Comparison of ENCODE assay signal across 24 cellular contexts in genomic region chr2:143905587-143905986, GRCh38.
DNase-seq lines count a peak whose midpoint lies in the region; ATAC-seq, FAIRE-seq and TF ChIP-seq lines count a peak whose summit lies in the region.
"Had no signal": no experiment of that assay in that cellular context is flagged by ENCODE, and none has a peak within 500 bp of the region (broad histone marks: within the 10 kb centered on the region; RNA-seq: fewer than 3 reads in every experiment).

No MANE protein-coding gene starts in this region.

- H3K4me3 Mint-ChIP-seq in activated CD4-positive, alpha-beta T cell treated with anti-CD3 and anti-CD28 coated beads for 36 hours: no peak overlapping the region
- H3K4me3 Mint-ChIP-seq in activated T-helper 1 cell treated with anti-CD3 and anti-CD28 coated beads, Interleukin-12 subunit alpha, Interleukin-12 subunit beta, Interleukin-2, Interleukin-4 antibody, amounts not matched to agents 30 ng/mL and 10 ng/mL and 1 ng/mL, durations not matched to agents 14 hours and 24 hours and 36 hours: no peak overlapping the region
- H3K4me3 Mint-ChIP-seq: CD14-positive monocyte; CD4-positive, alpha-beta T cell; CD8-positive, alpha-beta memory T cell had no signal

- no peaks in the 10 kb centered on the region for H3K4me1 ChIP-seq in K562 (replicated peaks in 1 of 2; ENCODE audit: control insufficient read depth in 2 of 2, insufficient read depth in 2 of 2, low read length in 2 of 2)
- H3K4me1 ChIP-seq: A549, BE2C had no signal

- no peaks in the 10 kb centered on the region for H3K36me3 Mint-ChIP-seq in activated CD4-positive, alpha-beta T cell treated with anti-CD3 and anti-CD28 coated beads for 36 hours (ENCODE audit: low read depth)
- no peaks in the 10 kb centered on the region for H3K36me3 Mint-ChIP-seq in activated T-helper 1 cell treated with anti-CD3 and anti-CD28 coated beads, Interleukin-12 subunit alpha, Interleukin-12 subunit beta, Interleukin-2, Interleukin-4 antibody, amounts not matched to agents 30 ng/mL and 10 ng/mL and 1 ng/mL, durations not matched to agents 14 hours and 24 hours and 36 hours (ENCODE audit: low read depth)
- H3K36me3 Mint-ChIP-seq: CD14-positive monocyte; CD8-positive, alpha-beta memory T cell had no signal

- peak; percentile 62 for FAIRE-seq in GM12891 (lab: Jason Lieb, UNC)
- FAIRE-seq in K562 (lab: Jason Lieb, UNC): peak; percentile 65
- FAIRE-seq: A549, GM19239 had no signal

- WGBS in K562 (ENCODE audit: insufficient coverage, low coverage, missing lambda C conversion rate): 45% methylated on average over 4 of the region's 4 CpGs

- POLR2A ChIA-PET in activated CD4-positive, alpha-beta T cell treated with anti-CD3 and anti-CD28 coated beads for 36 hours (lab: Charles Lee): no interaction called here
- POLR2A ChIA-PET in K562 (lab: Yijun Ruan, JAX): no interaction called here

- BruUV-seq in K562 (replicated peaks; lab: Mats Ljungman, UMichigan): no TSS peak

- H3K4me2 ChIP-seq in K562 (ENCODE audit: insufficient read depth, low read length): no peak overlapping the region
- H3K4me2 ChIP-seq: A549; BLaER1 treated with 17β-estradiol and CSF1 and Interleukin-3, amounts not matched to agents 10 nM and 100 nM had no signal

- no peaks in the 10 kb centered on the region for H3K9me3 Mint-ChIP-seq in activated CD4-positive, alpha-beta T cell treated with anti-CD3 and anti-CD28 coated beads for 36 hours (ENCODE audit: low read depth)
- no peaks in the 10 kb centered on the region for H3K9me3 Mint-ChIP-seq in activated T-helper 1 cell treated with anti-CD3 and anti-CD28 coated beads, Interleukin-12 subunit alpha, Interleukin-12 subunit beta, Interleukin-2, Interleukin-4 antibody, amounts not matched to agents 30 ng/mL and 10 ng/mL and 1 ng/mL, durations not matched to agents 14 hours and 24 hours and 36 hours
- H3K9me3 Mint-ChIP-seq: CD4-positive, alpha-beta T cell; CD8-positive, alpha-beta memory T cell had no signal

- no peak overlapping the region for H3K4me3 ChIP-seq in K562
- H3K4me3 ChIP-seq: A549; BLaER1 treated with 17β-estradiol and CSF1 and Interleukin-3, amounts not matched to agents 10 nM and 100 nM had no signal

- DNase-seq in activated CD4-positive, alpha-beta T cell treated with anti-CD3 and anti-CD28 coated beads for 36 hours: no peak
- no peak for DNase-seq in activated CD4-positive, alpha-beta T cell treated with anti-CD3 and anti-CD28 coated beads, Interleukin-2, amount 50 U/mL, for 1 hour
- no peak for DNase-seq in GM12891 (ENCODE audit: insufficient read length, low spot score)
- peak; percentile 2 for DNase-seq in NCI-H69 (lab: John Stamatoyannopoulos, UW)
- DNase-seq in K562 (ENCODE audit: extremely low read depth in 1 of 4, low spot score in 3 of 4): no peak
- DNase-seq in RKO (ENCODE audit: low spot score): no peak
- no peak for DNase-seq in activated T-helper 1 cell treated with anti-CD3 and anti-CD28 coated beads, Interleukin-12 subunit alpha, Interleukin-12 subunit beta, Interleukin-2, Interleukin-4 antibody, amounts not matched to agents 30 ng/mL and 10 ng/mL and 1 ng/mL, durations not matched to agents 14 hours and 24 hours and 36 hours (ENCODE audit: low spot score)
- DNase-seq: 8988T; ACHN; AML-193; BE2C; CD4-positive, alpha-beta T cell; CD8-positive, alpha-beta memory T cell; DMS53; DMS79 treated with DMSO at 0.1 percent for 48 hours; GF-D8; GOT3; H7; HCEC 1CT had no signal

- no peaks in the 10 kb centered on the region for H3K27me3 ChIP-seq in K562 (ENCODE audit: control insufficient read depth in 2 of 2, insufficient read depth in 2 of 2, low read length in 2 of 2)
- H3K27me3 ChIP-seq: BE2C; BLaER1 treated with 17β-estradiol and CSF1 and Interleukin-3, amounts not matched to agents 10 nM and 100 nM had no signal

- H3K27me3 Mint-ChIP-seq in activated CD4-positive, alpha-beta T cell treated with anti-CD3 and anti-CD28 coated beads for 36 hours: peaks cover 4% of the 10 kb centered on the region
- H3K27me3 Mint-ChIP-seq in activated T-helper 1 cell treated with anti-CD3 and anti-CD28 coated beads, Interleukin-12 subunit alpha, Interleukin-12 subunit beta, Interleukin-2, Interleukin-4 antibody, amounts not matched to agents 30 ng/mL and 10 ng/mL and 1 ng/mL, durations not matched to agents 14 hours and 24 hours and 36 hours (ENCODE audit: insufficient read depth): peaks cover 17% of the 10 kb centered on the region
- H3K27me3 Mint-ChIP-seq: CD4-positive, alpha-beta T cell had no signal

- TF ChIP-seq CTCF in K562 (IDR thresholded peaks at IDR 0.05 in 2 of 3, conservative IDR thresholded peaks at IDR 0.05 in 1 of 3; ENCODE audit: insufficient read depth in 2 of 3, low read depth in 1 of 3, low read length in 3 of 3): no peak

- intact Hi-C loops in activated CD4-positive, alpha-beta T cell treated with anti-CD3 and anti-CD28 coated beads for 36 hours (cut with DNase I, micrococcal nuclease): loop anchor here in 1 of 2 experiments (10.0 kb wide), 1 partner anchor 831 kb away; no protein-coding TSS in a partner anchor
- intact Hi-C loops in K562 (cut with micrococcal nuclease): no loop called here
- intact Hi-C loops in activated T-helper 1 cell treated with anti-CD3 and anti-CD28 coated beads, Interleukin-12 subunit alpha, Interleukin-12 subunit beta, Interleukin-2, Interleukin-4 antibody, amounts not matched to agents 30 ng/mL and 10 ng/mL and 1 ng/mL, durations not matched to agents 14 hours and 24 hours and 36 hours (cut with micrococcal nuclease): no loop called here

- H3K27ac Mint-ChIP-seq in activated CD4-positive, alpha-beta T cell treated with anti-CD3 and anti-CD28 coated beads for 36 hours: no peak overlapping the region
- H3K27ac Mint-ChIP-seq in activated T-helper 1 cell treated with anti-CD3 and anti-CD28 coated beads, Interleukin-12 subunit alpha, Interleukin-12 subunit beta, Interleukin-2, Interleukin-4 antibody, amounts not matched to agents 30 ng/mL and 10 ng/mL and 1 ng/mL, durations not matched to agents 14 hours and 24 hours and 36 hours: no peak overlapping the region
- H3K27ac Mint-ChIP-seq: CD14-positive monocyte; CD4-positive, alpha-beta T cell had no signal

- no peaks in the 10 kb centered on the region for H3K36me3 ChIP-seq in K562 (ENCODE audit: control insufficient read depth, insufficient read depth, low read length)
- H3K36me3 ChIP-seq: BE2C; BLaER1 treated with 17β-estradiol and CSF1 and Interleukin-3, amounts not matched to agents 10 nM and 100 nM had no signal

- H3K9me1 ChIP-seq in K562 (ENCODE audit: control insufficient read depth, insufficient read depth, low read length): no peaks in the 10 kb centered on the region

- H4K20me1 ChIP-seq in K562 (replicated peaks; ENCODE audit: control insufficient read depth, insufficient read depth, low read length): no peaks in the 10 kb centered on the region
- H4K20me1 ChIP-seq: BLaER1 treated with 17β-estradiol and CSF1 and Interleukin-3, amounts not matched to agents 10 nM and 100 nM had no signal

- ATAC-seq in activated CD4-positive, alpha-beta T cell treated with anti-CD3 and anti-CD28 coated beads for 36 hours: peak; percentile 23
- no peak for ATAC-seq in K562
- no peak for ATAC-seq in GM21529 (IDR thresholded peaks at IDR 0.05; ENCODE audit: unreplicated experiment)
- ATAC-seq: A549 had no signal

- TF ChIP-seq EP300 in K562 (IDR thresholded peaks at IDR 0.05; ENCODE audit: low read length): no peak

- no peaks in the 10 kb centered on the region for H3K9me3 ChIP-seq in K562 (replicated peaks; ENCODE audit: control insufficient read depth, insufficient read depth, low read depth, low read length)
- H3K9me3 ChIP-seq: A549; BE2C; BLaER1 treated with 17β-estradiol and CSF1 and Interleukin-3, amounts not matched to agents 10 nM and 100 nM had no signal

- in situ Hi-C loops in K562 (cut with MboI): no loop called here

- no peak overlapping the region for H3K9ac ChIP-seq in K562 (ENCODE audit: insufficient read depth in 1 of 2, low read depth in 2 of 2, low read length in 2 of 2)
- H3K9ac ChIP-seq: BLaER1 treated with 17β-estradiol and CSF1 and Interleukin-3, amounts not matched to agents 10 nM and 100 nM had no signal

- TF ChIP-seq POLR2A in GM12891 (IDR thresholded peaks at IDR 0.05; ENCODE audit: low read depth, low read length): no peak
- no peak for TF ChIP-seq POLR2A in K562 (conservative IDR thresholded peaks at IDR 0.05)

- H3K27ac ChIP-seq in K562 (ENCODE audit: extremely low read depth, low read depth, low read length): no peak overlapping the region
- H3K27ac ChIP-seq: A549; BLaER1 treated with 17β-estradiol and CSF1 and Interleukin-3, amounts not matched to agents 10 nM and 100 nM had no signal

- no peak for TF ChIP-seq RAD21 in K562 (CRISPR knock-in tag; conservative IDR thresholded peaks at IDR 0.05 in 1 of 2, IDR thresholded peaks at IDR 0.05 in 1 of 2)

- no peaks in the 10 kb centered on the region for H3K79me2 ChIP-seq in K562 (ENCODE audit: control insufficient read depth, insufficient read depth, low read length)

- H3K4me1 Mint-ChIP-seq in activated CD4-positive, alpha-beta T cell treated with anti-CD3 and anti-CD28 coated beads for 36 hours: peaks cover 11% of the 10 kb centered on the region
- H3K4me1 Mint-ChIP-seq in activated T-helper 1 cell treated with anti-CD3 and anti-CD28 coated beads, Interleukin-12 subunit alpha, Interleukin-12 subunit beta, Interleukin-2, Interleukin-4 antibody, amounts not matched to agents 30 ng/mL and 10 ng/mL and 1 ng/mL, durations not matched to agents 14 hours and 24 hours and 36 hours (ENCODE audit: low read depth): peaks cover 19% of the 10 kb centered on the region

- H2AFZ ChIP-seq in K562 (ENCODE audit: low read depth, low read length): no peak overlapping the region

- CTCF ChIA-PET in activated CD4-positive, alpha-beta T cell treated with anti-CD3 and anti-CD28 coated beads for 36 hours (lab: Charles Lee): no interaction called here
- CTCF ChIA-PET in K562 (lab: Yijun Ruan, JAX; ENCODE audit: low intra/inter-chr PET ratio): no interaction called here

TF ChIP-seq in GM12891, 5 proteins besides CTCF, POLR2A, EP300 and RAD21:
- TF ChIP-seq TAF1 (IDR thresholded peaks at IDR 0.05; ENCODE audit: low read depth, low read length) (no peak), PAX5 (IDR thresholded peaks at IDR 0.05; ENCODE audit: insufficient read depth, low read length, severe bottlenecking) (no peak), POLR2AphosphoS5 (IDR thresholded peaks at IDR 0.05; ENCODE audit: low read depth, low read length) (no peak), SPI1 (IDR thresholded peaks at IDR 0.05; ENCODE audit: low read depth, low read length) (no peak), POU2F2 (IDR thresholded peaks at IDR 0.05; ENCODE audit: low read depth, low read length) (no peak)

TF ChIP-seq in K562, 482 proteins besides CTCF, POLR2A, EP300 and RAD21:
- no peak for TF ChIP-seq HNRNPH1 (optimal IDR thresholded peaks at IDR 0.05; ENCODE audit: low read depth, low read length)
- no peak for TF ChIP-seq RB1 (IDR thresholded peaks at IDR 0.05; ENCODE audit: low read depth)
